In genomic region chr22:35995772-35996171, GRCh38 we compare ENCODE assay signal across 11 cellular contexts. TPM values are rescaled to one million over a fixed set of nuclear protein-coding genes. Genes with fewer than 3 reads are reported as not detected.
DNase-seq lines count a peak whose midpoint lies in the region; ATAC-seq lines count a peak whose summit lies in the region.
"Had no signal": no experiment of that assay in that cellular context is flagged by ENCODE, and none has a peak within 500 bp of the region (broad histone marks: within the 10 kb centered on the region; RNA-seq: fewer than 3 reads in every experiment).

No MANE protein-coding gene starts in this region.

- H3K27me3 ChIP-seq in muscle layer of duodenum (ENCODE audit: low read depth, low read length), result no peaks in the 10 kb centered on the region
- H3K27me3 ChIP-seq in aorta (ENCODE audit: control insufficient read depth in 1 of 2, insufficient read depth in 2 of 2, low read length in 1 of 2), result no peaks in the 10 kb centered on the region

- peak overlapping the region in 1 of 2 donors; percentile 38 for H3K4me3 ChIP-seq in muscle layer of duodenum (ENCODE audit: low read depth in 1 of 2, low read length in 2 of 2)
- no peak overlapping the region for H3K4me3 ChIP-seq in aorta (ENCODE audit: low read length in 2 of 2)

- H3K4me1 ChIP-seq in muscle layer of duodenum (ENCODE audit: control insufficient read depth in 1 of 2, insufficient read depth in 2 of 2, low read length in 2 of 2) (peaks cover 0 to 35% of the 10 kb centered on the region in 2 donors), aorta (ENCODE audit: control insufficient read depth in 1 of 2, insufficient read depth in 2 of 2, low read length in 2 of 2) (peaks cover 0 to 8% of the 10 kb centered on the region in 2 donors)

- no peaks in the 10 kb centered on the region for H3K4me1 Mint-ChIP-seq in stimulated activated effector memory CD8-positive, alpha-beta T cell treated with anti-CD3 and anti-CD28 coated beads, Interleukin-12 subunit alpha, Interleukin-12 subunit beta, amount 100 ng/mL, for 72 hours
- H3K4me1 Mint-ChIP-seq: immature natural killer cell had no signal

- H3K9me3 Mint-ChIP-seq in stimulated activated effector memory CD8-positive, alpha-beta T cell treated with anti-CD3 and anti-CD28 coated beads, Interleukin-12 subunit alpha, Interleukin-12 subunit beta, amount 100 ng/mL, for 72 hours, result no peaks in the 10 kb centered on the region
- H3K9me3 Mint-ChIP-seq: immature natural killer cell had no signal

- H3K4me3 Mint-ChIP-seq in stimulated activated effector memory CD8-positive, alpha-beta T cell treated with anti-CD3 and anti-CD28 coated beads, Interleukin-12 subunit alpha, Interleukin-12 subunit beta, amount 100 ng/mL, for 72 hours, result no peak overlapping the region
- H3K4me3 Mint-ChIP-seq: immature natural killer cell had no signal

- intact Hi-C loops in aorta (cut with DNase I), result no loop called here

- H3K27ac ChIP-seq in muscle layer of duodenum (ENCODE audit: low read length) (peak overlapping the region; percentile 67), aorta (ENCODE audit: low read depth in 1 of 2, low read length in 2 of 2) (peak overlapping the region in 1 of 2 donors; percentile 83)
- H3K27ac ChIP-seq: 22Rv1 had no signal

- H3K36me3 Mint-ChIP-seq in stimulated activated effector memory CD8-positive, alpha-beta T cell treated with anti-CD3 and anti-CD28 coated beads, Interleukin-12 subunit alpha, Interleukin-12 subunit beta, amount 100 ng/mL, for 72 hours, result no peaks in the 10 kb centered on the region
- H3K36me3 Mint-ChIP-seq: immature natural killer cell had no signal

- no peak overlapping the region for H3K27ac Mint-ChIP-seq in stimulated activated effector memory CD8-positive, alpha-beta T cell treated with anti-CD3 and anti-CD28 coated beads, Interleukin-12 subunit alpha, Interleukin-12 subunit beta, amount 100 ng/mL, for 72 hours
- H3K27ac Mint-ChIP-seq: immature natural killer cell had no signal

- DNase-seq in DMS 273 (lab: John Stamatoyannopoulos, UW; ENCODE audit: unreplicated experiment), result peak; percentile 46
- no peak for DNase-seq in DMS 273 treated with DMSO at 0.1 percent for 48 hours (lab: John Stamatoyannopoulos, UW)
- peak; percentile 94 for DNase-seq in fibroblast of gingiva (ENCODE audit: low read depth)
- peak; percentile 79 to 88 for DNase-seq in aorta
- DNase-seq in iPS-NIHi11 (ENCODE audit: low spot score), result no peak
- no peak for DNase-seq in stimulated activated effector memory CD8-positive, alpha-beta T cell treated with anti-CD3 and anti-CD28 coated beads, Interleukin-12 subunit alpha, Interleukin-12 subunit beta, amount 100 ng/mL, for 72 hours (ENCODE audit: low spot score in 2 of 2)
- DNase-seq: immature natural killer cell, RPMI8226 had no signal

- ATAC-seq in aorta (ENCODE audit: low FRiP score) (peak; percentile 91), HG02973 (IDR thresholded peaks at IDR 0.05; ENCODE audit: unreplicated experiment) (no peak)
- no peak for ATAC-seq in stimulated activated effector memory CD8-positive, alpha-beta T cell treated with anti-CD3 and anti-CD28 coated beads, Interleukin-12 subunit alpha, Interleukin-12 subunit beta, amount 100 ng/mL, for 72 hours

- H3K9me3 ChIP-seq in muscle layer of duodenum (ENCODE audit: control insufficient read depth in 1 of 2, low read length in 2 of 2) (no peaks in the 10 kb centered on the region), aorta (ENCODE audit: control insufficient read depth, low read length) (no peaks in the 10 kb centered on the region)

- H3K36me3 ChIP-seq in muscle layer of duodenum (ENCODE audit: control insufficient read depth in 1 of 2, insufficient read depth in 2 of 2, low read length in 2 of 2) (no peaks in the 10 kb centered on the region), aorta (ENCODE audit: control insufficient read depth in 1 of 2, insufficient read depth in 2 of 2, low read length in 1 of 2) (no peaks in the 10 kb centered on the region)

- 4% methylated on average over 2 of the region's 2 CpGs for WGBS in aorta, 2 donors

RNA-seq across cellular contexts. Expression of gene RBFOX2, which starts 32.9 kb away (rescaled TPM):
- total RNA-seq in aorta, result 100 to 1,000 TPM; 117 to 152 TPM
- polyA plus RNA-seq in aorta, result 10 to 100 TPM; 29.9 to 42.5 TPM

Comparison
In these comparisons a context has a peak if more than half of its experiments do, and no peak if none do; other contexts are left out.
1. DNase-seq: peak in DMS 273 (single experiment), fibroblast of gingiva (single experiment) and aorta (2 of 2); none in DMS 273 treated with DMSO at 0.1 percent for 48 hours (single experiment), iPS-NIHi11 (single experiment) and stimulated activated effector memory CD8-positive, alpha-beta T cell treated with anti-CD3 and anti-CD28 coated beads, Interleukin-12 subunit alpha, Interleukin-12 subunit beta, amount 100 ng/mL, for 72 hours (0 of 2).